In the genomic region with DNA sequence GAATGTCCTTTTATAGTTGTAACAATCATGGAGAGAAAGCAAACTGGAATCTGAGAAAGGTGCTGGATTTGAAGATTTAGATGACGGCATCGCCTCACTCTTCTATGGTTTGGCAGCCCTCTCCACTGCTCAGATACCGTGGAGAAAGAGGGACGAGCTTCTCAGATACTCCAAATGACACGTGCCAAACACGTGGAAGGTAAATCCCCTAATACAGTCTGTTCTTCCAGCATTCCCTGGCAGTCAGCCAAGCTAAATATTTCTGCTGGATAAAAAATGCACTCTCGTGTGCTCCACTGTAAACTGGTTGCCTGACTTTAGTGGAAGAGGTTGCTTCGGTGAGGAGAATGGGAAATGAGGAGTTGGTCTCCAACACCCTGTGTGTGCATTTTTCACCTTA, we compare ENCODE assay signal across 1 cellular context.
TF ChIP-seq lines count a peak whose summit lies in the region.

No MANE protein-coding gene starts in this region.

TF ChIP-seq in K562, 482 proteins besides CTCF, POLR2A, EP300 and RAD21 (continued from another document):
- TF ChIP-seq, protein P1, sequence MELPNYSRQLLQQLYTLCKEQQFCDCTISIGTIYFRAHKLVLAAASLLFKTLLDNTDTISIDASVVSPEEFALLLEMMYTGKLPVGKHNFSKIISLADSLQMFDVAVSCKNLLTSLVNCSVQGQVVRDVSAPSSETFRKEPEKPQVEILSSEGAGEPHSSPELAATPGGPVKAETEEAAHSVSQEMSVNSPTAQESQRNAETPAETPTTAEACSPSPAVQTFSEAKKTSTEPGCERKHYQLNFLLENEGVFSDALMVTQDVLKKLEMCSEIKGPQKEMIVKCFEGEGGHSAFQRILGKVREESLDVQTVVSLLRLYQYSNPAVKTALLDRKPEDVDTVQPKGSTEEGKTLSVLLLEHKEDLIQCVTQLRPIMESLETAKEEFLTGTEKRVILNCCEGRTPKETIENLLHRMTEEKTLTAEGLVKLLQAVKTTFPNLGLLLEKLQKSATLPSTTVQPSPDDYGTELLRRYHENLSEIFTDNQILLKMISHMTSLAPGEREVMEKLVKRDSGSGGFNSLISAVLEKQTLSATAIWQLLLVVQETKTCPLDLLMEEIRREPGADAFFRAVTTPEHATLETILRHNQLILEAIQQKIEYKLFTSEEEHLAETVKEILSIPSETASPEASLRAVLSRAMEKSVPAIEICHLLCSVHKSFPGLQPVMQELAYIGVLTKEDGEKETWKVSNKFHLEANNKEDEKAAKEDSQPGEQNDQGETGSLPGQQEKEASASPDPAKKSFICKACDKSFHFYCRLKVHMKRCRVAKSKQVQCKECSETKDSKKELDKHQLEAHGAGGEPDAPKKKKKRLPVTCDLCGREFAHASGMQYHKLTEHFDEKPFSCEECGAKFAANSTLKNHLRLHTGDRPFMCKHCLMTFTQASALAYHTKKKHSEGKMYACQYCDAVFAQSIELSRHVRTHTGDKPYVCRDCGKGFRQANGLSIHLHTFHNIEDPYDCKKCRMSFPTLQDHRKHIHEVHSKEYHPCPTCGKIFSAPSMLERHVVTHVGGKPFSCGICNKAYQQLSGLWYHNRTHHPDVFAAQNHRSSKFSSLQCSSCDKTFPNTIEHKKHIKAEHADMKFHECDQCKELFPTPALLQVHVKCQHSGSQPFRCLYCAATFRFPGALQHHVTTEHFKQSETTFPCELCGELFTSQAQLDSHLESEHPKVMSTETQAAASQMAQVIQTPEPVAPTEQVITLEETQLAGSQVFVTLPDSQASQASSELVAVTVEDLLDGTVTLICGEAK (IDR thresholded peaks at IDR 0.05): no peak
- TF ChIP-seq, protein P1 (CRISPR knock-in tag; IDR thresholded peaks at IDR 0.05): no peak
- TF ChIP-seq, protein P2, sequence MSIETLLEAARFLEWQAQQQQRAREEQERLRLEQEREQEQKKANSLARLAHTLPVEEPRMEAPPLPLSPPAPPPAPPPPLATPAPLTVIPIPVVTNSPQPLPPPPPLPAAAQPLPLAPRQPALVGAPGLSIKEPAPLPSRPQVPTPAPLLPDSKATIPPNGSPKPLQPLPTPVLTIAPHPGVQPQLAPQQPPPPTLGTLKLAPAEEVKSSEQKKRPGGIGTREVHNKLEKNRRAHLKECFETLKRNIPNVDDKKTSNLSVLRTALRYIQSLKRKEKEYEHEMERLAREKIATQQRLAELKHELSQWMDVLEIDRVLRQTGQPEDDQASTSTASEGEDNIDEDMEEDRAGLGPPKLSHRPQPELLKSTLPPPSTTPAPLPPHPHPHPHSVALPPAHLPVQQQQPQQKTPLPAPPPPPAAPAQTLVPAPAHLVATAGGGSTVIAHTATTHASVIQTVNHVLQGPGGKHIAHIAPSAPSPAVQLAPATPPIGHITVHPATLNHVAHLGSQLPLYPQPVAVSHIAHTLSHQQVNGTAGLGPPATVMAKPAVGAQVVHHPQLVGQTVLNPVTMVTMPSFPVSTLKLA (conservative IDR thresholded peaks at IDR 0.05): peak; percentile 20 to 45; a peak in 1 of 4 replicates
- TF ChIP-seq JUND (IDR thresholded peaks at IDR 0.05; ENCODE audit: borderline replicate concordance, low read depth, low read length) (no peak), JUND (tag; IDR thresholded peaks at IDR 0.05; ENCODE audit: borderline replicate concordance, low read depth, low read length) (no peak), MYC (IDR thresholded peaks at IDR 0.05; ENCODE audit: low read depth, low read length) (0 out of 2 replicates have a peak, but pooled peaks have one; percentile 42), MYC (CRISPR knock-in tag; IDR thresholded peaks at IDR 0.05; ENCODE audit: borderline replicate concordance, low read depth) (no peak), MAFF (IDR thresholded peaks at IDR 0.05; ENCODE audit: low read length) (no peak), L3MBTL2 (IDR thresholded peaks at IDR 0.05) (peak; percentile 80), NFIC (IDR thresholded peaks at IDR 0.05) (peak; percentile 78), CBX3 (IDR thresholded peaks at IDR 0.05; ENCODE audit: borderline replicate concordance in 1 of 2, low read length in 2 of 2) (no peak), ZNF143 (CRISPR knock-in tag; IDR thresholded peaks at IDR 0.05) (no peak), PCBP2 (IDR thresholded peaks at IDR 0.05; ENCODE audit: low read depth, low read length, poor library complexity, severe bottlenecking) (no peak)
- TF ChIP-seq, protein P3, sequence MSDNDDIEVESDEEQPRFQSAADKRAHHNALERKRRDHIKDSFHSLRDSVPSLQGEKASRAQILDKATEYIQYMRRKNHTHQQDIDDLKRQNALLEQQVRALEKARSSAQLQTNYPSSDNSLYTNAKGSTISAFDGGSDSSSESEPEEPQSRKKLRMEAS (CRISPR knock-in tag; IDR thresholded peaks at IDR 0.05): peak; percentile 34; the same call in 1 of the 2 replicates
- TF ChIP-seq, protein P4, sequence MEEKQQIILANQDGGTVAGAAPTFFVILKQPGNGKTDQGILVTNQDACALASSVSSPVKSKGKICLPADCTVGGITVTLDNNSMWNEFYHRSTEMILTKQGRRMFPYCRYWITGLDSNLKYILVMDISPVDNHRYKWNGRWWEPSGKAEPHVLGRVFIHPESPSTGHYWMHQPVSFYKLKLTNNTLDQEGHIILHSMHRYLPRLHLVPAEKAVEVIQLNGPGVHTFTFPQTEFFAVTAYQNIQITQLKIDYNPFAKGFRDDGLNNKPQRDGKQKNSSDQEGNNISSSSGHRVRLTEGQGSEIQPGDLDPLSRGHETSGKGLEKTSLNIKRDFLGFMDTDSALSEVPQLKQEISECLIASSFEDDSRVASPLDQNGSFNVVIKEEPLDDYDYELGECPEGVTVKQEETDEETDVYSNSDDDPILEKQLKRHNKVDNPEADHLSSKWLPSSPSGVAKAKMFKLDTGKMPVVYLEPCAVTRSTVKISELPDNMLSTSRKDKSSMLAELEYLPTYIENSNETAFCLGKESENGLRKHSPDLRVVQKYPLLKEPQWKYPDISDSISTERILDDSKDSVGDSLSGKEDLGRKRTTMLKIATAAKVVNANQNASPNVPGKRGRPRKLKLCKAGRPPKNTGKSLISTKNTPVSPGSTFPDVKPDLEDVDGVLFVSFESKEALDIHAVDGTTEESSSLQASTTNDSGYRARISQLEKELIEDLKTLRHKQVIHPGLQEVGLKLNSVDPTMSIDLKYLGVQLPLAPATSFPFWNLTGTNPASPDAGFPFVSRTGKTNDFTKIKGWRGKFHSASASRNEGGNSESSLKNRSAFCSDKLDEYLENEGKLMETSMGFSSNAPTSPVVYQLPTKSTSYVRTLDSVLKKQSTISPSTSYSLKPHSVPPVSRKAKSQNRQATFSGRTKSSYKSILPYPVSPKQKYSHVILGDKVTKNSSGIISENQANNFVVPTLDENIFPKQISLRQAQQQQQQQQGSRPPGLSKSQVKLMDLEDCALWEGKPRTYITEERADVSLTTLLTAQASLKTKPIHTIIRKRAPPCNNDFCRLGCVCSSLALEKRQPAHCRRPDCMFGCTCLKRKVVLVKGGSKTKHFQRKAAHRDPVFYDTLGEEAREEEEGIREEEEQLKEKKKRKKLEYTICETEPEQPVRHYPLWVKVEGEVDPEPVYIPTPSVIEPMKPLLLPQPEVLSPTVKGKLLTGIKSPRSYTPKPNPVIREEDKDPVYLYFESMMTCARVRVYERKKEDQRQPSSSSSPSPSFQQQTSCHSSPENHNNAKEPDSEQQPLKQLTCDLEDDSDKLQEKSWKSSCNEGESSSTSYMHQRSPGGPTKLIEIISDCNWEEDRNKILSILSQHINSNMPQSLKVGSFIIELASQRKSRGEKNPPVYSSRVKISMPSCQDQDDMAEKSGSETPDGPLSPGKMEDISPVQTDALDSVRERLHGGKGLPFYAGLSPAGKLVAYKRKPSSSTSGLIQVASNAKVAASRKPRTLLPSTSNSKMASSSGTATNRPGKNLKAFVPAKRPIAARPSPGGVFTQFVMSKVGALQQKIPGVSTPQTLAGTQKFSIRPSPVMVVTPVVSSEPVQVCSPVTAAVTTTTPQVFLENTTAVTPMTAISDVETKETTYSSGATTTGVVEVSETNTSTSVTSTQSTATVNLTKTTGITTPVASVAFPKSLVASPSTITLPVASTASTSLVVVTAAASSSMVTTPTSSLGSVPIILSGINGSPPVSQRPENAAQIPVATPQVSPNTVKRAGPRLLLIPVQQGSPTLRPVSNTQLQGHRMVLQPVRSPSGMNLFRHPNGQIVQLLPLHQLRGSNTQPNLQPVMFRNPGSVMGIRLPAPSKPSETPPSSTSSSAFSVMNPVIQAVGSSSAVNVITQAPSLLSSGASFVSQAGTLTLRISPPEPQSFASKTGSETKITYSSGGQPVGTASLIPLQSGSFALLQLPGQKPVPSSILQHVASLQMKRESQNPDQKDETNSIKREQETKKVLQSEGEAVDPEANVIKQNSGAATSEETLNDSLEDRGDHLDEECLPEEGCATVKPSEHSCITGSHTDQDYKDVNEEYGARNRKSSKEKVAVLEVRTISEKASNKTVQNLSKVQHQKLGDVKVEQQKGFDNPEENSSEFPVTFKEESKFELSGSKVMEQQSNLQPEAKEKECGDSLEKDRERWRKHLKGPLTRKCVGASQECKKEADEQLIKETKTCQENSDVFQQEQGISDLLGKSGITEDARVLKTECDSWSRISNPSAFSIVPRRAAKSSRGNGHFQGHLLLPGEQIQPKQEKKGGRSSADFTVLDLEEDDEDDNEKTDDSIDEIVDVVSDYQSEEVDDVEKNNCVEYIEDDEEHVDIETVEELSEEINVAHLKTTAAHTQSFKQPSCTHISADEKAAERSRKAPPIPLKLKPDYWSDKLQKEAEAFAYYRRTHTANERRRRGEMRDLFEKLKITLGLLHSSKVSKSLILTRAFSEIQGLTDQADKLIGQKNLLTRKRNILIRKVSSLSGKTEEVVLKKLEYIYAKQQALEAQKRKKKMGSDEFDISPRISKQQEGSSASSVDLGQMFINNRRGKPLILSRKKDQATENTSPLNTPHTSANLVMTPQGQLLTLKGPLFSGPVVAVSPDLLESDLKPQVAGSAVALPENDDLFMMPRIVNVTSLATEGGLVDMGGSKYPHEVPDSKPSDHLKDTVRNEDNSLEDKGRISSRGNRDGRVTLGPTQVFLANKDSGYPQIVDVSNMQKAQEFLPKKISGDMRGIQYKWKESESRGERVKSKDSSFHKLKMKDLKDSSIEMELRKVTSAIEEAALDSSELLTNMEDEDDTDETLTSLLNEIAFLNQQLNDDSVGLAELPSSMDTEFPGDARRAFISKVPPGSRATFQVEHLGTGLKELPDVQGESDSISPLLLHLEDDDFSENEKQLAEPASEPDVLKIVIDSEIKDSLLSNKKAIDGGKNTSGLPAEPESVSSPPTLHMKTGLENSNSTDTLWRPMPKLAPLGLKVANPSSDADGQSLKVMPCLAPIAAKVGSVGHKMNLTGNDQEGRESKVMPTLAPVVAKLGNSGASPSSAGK (IDR thresholded peaks at IDR 0.05): peak; percentile 76
